In the genomic region with DNA sequence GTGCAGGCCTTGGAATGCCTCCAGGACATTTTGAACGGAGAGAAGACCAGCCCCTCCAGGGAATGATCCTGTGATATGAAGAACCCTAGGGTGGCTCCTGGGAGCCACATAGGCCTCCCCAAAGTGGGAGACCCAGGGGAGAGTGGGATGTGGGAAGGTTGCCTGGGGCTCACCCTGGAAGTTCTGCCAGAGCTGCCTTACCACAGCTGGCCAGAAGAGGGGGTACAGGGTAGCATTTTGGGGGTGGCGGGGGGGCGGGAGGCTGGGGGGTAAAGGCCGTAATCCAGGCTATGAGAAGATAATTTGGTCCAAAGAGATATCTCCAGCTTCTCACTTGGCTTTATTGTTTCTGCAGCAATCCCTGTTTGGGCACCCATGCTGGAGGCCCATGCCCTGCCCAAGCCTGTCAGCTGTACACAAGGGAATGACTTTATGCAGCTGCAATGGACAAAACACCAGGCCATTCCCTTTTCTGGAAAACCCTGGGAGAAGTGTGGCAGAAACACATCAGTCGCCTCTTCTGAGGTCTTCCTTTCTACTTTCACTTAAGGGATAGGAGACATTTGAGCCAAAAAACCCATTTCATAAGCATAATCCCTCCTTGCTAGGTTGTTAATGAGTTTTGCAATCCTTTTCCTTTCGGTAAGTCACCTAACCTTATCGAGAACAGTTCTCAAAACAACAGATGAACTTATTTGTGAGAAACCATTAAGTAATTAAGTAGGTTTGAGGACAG, we compare ENCODE assay signal across 1 cellular context.
TF ChIP-seq lines count a peak whose summit lies in the region.

No MANE protein-coding gene starts in this region.

TF ChIP-seq in IMR-90, 13 proteins besides CTCF, POLR2A, EP300 and RAD21:
- TF ChIP-seq RFX5 (IDR thresholded peaks at IDR 0.05; ENCODE audit: low read depth, low read length) (no peak), SMC3 (IDR thresholded peaks at IDR 0.05; ENCODE audit: low read depth, low read length) (0 out of 2 replicates have a peak, but pooled peaks have one; percentile 7)
